ENCODE assay signal across 19 cellular contexts in the genomic region with DNA sequence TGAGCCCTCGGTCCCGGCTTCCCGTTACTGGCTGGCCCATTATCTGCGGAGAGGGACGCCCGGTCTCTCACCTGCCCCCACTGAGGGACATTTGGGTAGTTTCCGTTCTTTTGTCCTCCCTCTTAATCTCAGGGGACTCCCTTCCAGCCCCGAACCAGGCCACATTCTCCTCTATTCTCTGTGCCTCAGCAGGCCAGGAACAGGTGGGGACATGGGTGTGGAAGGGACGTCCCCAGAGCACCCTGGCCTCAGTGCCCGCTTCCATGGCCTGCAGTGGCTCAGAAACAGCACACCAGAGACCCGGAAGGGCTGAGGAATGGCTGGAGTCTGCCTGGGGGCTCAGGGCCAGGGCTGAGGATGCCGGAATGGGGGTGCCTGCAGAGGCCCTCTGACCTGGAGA. TPM values are rescaled to one million over a fixed set of nuclear protein-coding genes. Genes with fewer than 3 reads are reported as not detected.
"Had no signal": no experiment of that assay in that cellular context is flagged by ENCODE, and none has a peak within 500 bp of the region (broad histone marks: within the 10 kb centered on the region; RNA-seq: fewer than 3 reads in every experiment).

No MANE protein-coding gene starts in this region.

- H3K9me3 ChIP-seq: ascending aorta, body of pancreas, SJSA1 had no signal

- H3K4me1 ChIP-seq: ascending aorta, body of pancreas, SJSA1 had no signal

- H3K27me3 ChIP-seq: ascending aorta, body of pancreas, SJSA1 had no signal

- FAIRE-seq: RCC 7860 had no signal

- H3K4me3 ChIP-seq: ascending aorta, body of pancreas, SJSA1 had no signal

- H3K36me3 ChIP-seq: ascending aorta, SJSA1 had no signal

- H3K27ac ChIP-seq: ascending aorta, body of pancreas, SJSA1 had no signal

- DNase-seq: activated CD4-positive, alpha-beta T cell treated with anti-CD3 and anti-CD28 coated beads for 4 hours; activated CD8-positive, alpha-beta memory T cell treated with anti-CD3 and anti-CD28 coated beads, Interleukin-2, amount 50 U/mL, for 4 hours; activated CD8-positive, alpha-beta T cell treated with anti-CD3 and anti-CD28 coated beads for 36 hours; body of pancreas; Karpas-422; NCI-H1048; NCI-H146; NCI-H187 treated with DMSO at 0.1 percent for 48 hours; NCI-H2081 treated with DMSO at 0.1 percent for 48 hours; NCI-H446; NCI-H524; PC-3; SHP77; SW 1271 had no signal

- ATAC-seq: activated CD4-positive, CD25-positive, alpha-beta regulatory T cell treated with anti-CD3 and anti-CD28 coated beads, Interleukin-2, amount 50 U/mL, for 24 hours; activated CD8-positive, alpha-beta T cell treated with anti-CD3 and anti-CD28 coated beads for 36 hours; body of pancreas; PC-3; SK-N-SH treated with all-trans-retinoic acid at 6 μM for 48 hours had no signal

RNA-seq across cellular contexts. Expression of a gene that starts 9.9 kb away (rescaled TPM):
- total RNA-seq: activated CD8-positive, alpha-beta T cell treated with anti-CD3 and anti-CD28 coated beads for 36 hours; ascending aorta; body of pancreas; PC-3; SJSA1 had no signal

RNA-seq across cellular contexts. Expression of a gene that starts 14.1 kb away (rescaled TPM):
- total RNA-seq: activated CD8-positive, alpha-beta T cell treated with anti-CD3 and anti-CD28 coated beads for 36 hours; PC-3; SJSA1 had no signal

RNA-seq across cellular contexts. Expression of a gene that starts 30.8 kb away (rescaled TPM):
- total RNA-seq: ascending aorta had no signal
